In the genomic region with DNA sequence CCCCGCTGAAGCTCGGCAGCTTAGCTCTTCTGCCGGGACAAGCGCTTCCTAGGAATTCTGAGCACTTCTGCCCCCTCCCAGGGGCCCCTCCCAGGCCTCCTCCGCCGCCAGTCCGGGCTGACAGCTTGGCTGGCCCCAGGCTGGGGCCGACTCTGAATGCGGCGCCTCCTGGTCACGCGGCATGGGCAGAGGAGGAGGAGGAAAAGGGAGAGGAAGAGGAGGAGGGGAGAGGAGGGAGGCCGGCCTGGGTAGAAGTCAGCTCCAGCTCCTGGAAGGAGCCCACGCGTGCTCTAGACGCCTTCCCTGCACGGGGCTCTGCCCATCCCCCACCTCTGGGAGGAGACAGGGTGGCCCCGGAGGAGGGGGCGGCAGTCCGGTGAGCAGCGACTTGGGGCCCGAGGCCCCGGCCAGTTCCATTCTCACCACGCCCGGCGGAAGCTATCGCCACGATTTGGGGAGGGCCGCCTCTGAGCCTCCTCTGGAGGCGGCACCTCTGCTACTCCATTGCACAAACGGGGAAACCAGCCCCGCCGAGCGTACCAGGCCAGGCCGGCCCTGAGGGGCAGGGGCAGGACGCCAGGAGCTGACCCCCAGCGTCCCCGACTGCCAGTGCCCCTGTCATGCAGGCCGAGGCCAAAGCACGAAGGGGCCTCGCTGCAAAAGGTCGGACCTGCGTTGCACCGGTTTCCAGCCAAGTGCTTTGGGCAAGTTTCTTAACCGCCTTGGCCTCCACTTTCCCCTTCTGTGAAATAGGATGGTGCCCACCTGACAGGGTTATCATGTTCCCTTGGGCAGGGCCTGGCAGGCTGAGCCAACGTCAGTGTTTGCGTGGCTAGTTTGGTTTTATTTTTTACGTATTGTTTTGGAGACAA, we compare ENCODE assay signal across 8 cellular contexts. TPM values are rescaled to one million over a fixed set of nuclear protein-coding genes. Genes with fewer than 3 reads are reported as not detected.
DNase-seq lines count a peak whose midpoint lies in the region; ATAC-seq and TF ChIP-seq lines count a peak whose summit lies in the region.

No MANE protein-coding gene starts in this region.

- peak overlapping the region in 4 of 5 donors; percentile 2 to 91 (median 88) for H3K27ac ChIP-seq in adrenal gland
- H3K27ac ChIP-seq in iPS-20b (ENCODE audit: low read length): no peak overlapping the region

- H3K9me3 ChIP-seq in adrenal gland (replicated peaks in 1 of 3): no peaks in the 10 kb centered on the region
- no peaks in the 10 kb centered on the region for H3K9me3 ChIP-seq in iPS-20b (ENCODE audit: insufficient read depth, low read depth, low read length)

- intact Hi-C loops in adrenal gland (cut with DNase I): no loop called here

- H3K9me3 Mint-ChIP-seq in activated T-cell treated with anti-CD3 and anti-CD28 coated beads, Interleukin-2, amount 50 U/mL, for 24 hours: no peaks in the 10 kb centered on the region
- no peaks in the 10 kb centered on the region for H3K9me3 Mint-ChIP-seq in stimulated activated naive CD8-positive, alpha-beta T cell treated with anti-CD3 and anti-CD28 coated beads, Interleukin-15, amount 100 ng/mL, for 72 hours

- peak; percentile 43 for DNase-seq in activated T-cell treated with anti-CD3 and anti-CD28 coated beads, Interleukin-2, amount 50 U/mL, for 24 hours
- no peak for DNase-seq in activated T-cell treated with anti-CD3 and anti-CD28 coated beads, Interleukin-2, amount 50 U/mL, for 48 hours
- DNase-seq in adrenal gland: peak; percentile 34 to 63 (median 59)
- DNase-seq in stimulated activated naive CD8-positive, alpha-beta T cell treated with anti-CD3 and anti-CD28 coated beads, Interleukin-15, amount 100 ng/mL, for 72 hours: peak; percentile 19 to 21
- DNase-seq in DMS153 treated with DMSO at 0.1 percent for 48 hours (lab: John Stamatoyannopoulos, UW; ENCODE audit: unreplicated experiment): no peak

- WGBS in adrenal gland, 4 donors: 19 to 59% (median 35%) methylated on average over 11 to 48 of the region's 48 CpGs

- H3K36me3 ChIP-seq in adrenal gland (replicated peaks in 1 of 2) (no peaks in the 10 kb centered on the region), iPS-20b (ENCODE audit: insufficient read depth, low read depth, low read length) (no peaks in the 10 kb centered on the region)

- peaks cover 13 to 25% of the 10 kb centered on the region in 2 donors for H3K4me1 ChIP-seq in adrenal gland (replicated peaks in 1 of 2)
- H3K4me1 ChIP-seq in iPS-20b (ENCODE audit: insufficient read depth, low read length): peaks cover 5% of the 10 kb centered on the region

- H3K27me3 Mint-ChIP-seq in activated T-cell treated with anti-CD3 and anti-CD28 coated beads, Interleukin-2, amount 50 U/mL, for 24 hours: no peaks in the 10 kb centered on the region
- peaks cover 7% of the 10 kb centered on the region for H3K27me3 Mint-ChIP-seq in stimulated activated naive CD8-positive, alpha-beta T cell treated with anti-CD3 and anti-CD28 coated beads, Interleukin-15, amount 100 ng/mL, for 72 hours

- peak overlapping the region; percentile 79 for H3K27ac Mint-ChIP-seq in activated T-cell treated with anti-CD3 and anti-CD28 coated beads, Interleukin-2, amount 50 U/mL, for 24 hours
- no peak overlapping the region for H3K27ac Mint-ChIP-seq in stimulated activated naive CD8-positive, alpha-beta T cell treated with anti-CD3 and anti-CD28 coated beads, Interleukin-15, amount 100 ng/mL, for 72 hours

- peaks cover 23% of the 10 kb centered on the region for H3K4me1 Mint-ChIP-seq in activated T-cell treated with anti-CD3 and anti-CD28 coated beads, Interleukin-2, amount 50 U/mL, for 24 hours (ENCODE audit: low read depth)
- peaks cover 49% of the 10 kb centered on the region for H3K4me1 Mint-ChIP-seq in stimulated activated naive CD8-positive, alpha-beta T cell treated with anti-CD3 and anti-CD28 coated beads, Interleukin-15, amount 100 ng/mL, for 72 hours

- peaks cover 7% of the 10 kb centered on the region for H3K36me3 Mint-ChIP-seq in activated T-cell treated with anti-CD3 and anti-CD28 coated beads, Interleukin-2, amount 50 U/mL, for 24 hours (ENCODE audit: low read depth)

- no peak for TF ChIP-seq CTCF in adrenal gland (IDR thresholded peaks at IDR 0.05)

- ATAC-seq in stimulated activated naive CD8-positive, alpha-beta T cell treated with anti-CD3 and anti-CD28 coated beads, Interleukin-15, amount 100 ng/mL, for 72 hours: no peak
- ATAC-seq in HG02678 (IDR thresholded peaks at IDR 0.05; ENCODE audit: unreplicated experiment) (no peak), GM19023 (IDR thresholded peaks at IDR 0.05; ENCODE audit: unreplicated experiment) (no peak)

- peak overlapping the region in 1 of 4 donors; percentile 29 for H3K4me3 ChIP-seq in adrenal gland
- H3K4me3 ChIP-seq in iPS-20b (ENCODE audit: low read length): peak overlapping the region; percentile 60; the same call in 1 of the 2 replicates

- peak in 1 of 2 donors; percentile 15 for TF ChIP-seq POLR2A in adrenal gland (IDR thresholded peaks at IDR 0.05)

- no peaks in the 10 kb centered on the region for H3K27me3 ChIP-seq in adrenal gland
- H3K27me3 ChIP-seq in iPS-20b (ENCODE audit: insufficient read depth, low read length): peaks cover 25% of the 10 kb centered on the region

- peak overlapping the region; percentile 66 for H3K4me3 Mint-ChIP-seq in activated T-cell treated with anti-CD3 and anti-CD28 coated beads, Interleukin-2, amount 50 U/mL, for 24 hours
- H3K4me3 Mint-ChIP-seq in stimulated activated naive CD8-positive, alpha-beta T cell treated with anti-CD3 and anti-CD28 coated beads, Interleukin-15, amount 100 ng/mL, for 72 hours: peak overlapping the region; percentile 72 to 79

- no peak overlapping the region for H3K9ac ChIP-seq in iPS-20b (ENCODE audit: low read depth, low read length)

RNA-seq across cellular contexts. Expression of a gene that starts 31.6 kb away (rescaled TPM):
- total RNA-seq in adrenal gland: 1 to 10 TPM; 3.0 to 10.0 (median 7.0) TPM
- polyA plus RNA-seq in adrenal gland: 10 to 100 TPM in 1 of 3 donors, 1 to 10 TPM in 2; 8.5 to 10.8 (median 9.5) TPM

Comparison
In these comparisons a context has a peak if more than half of its experiments do, and no peak if none do; other contexts are left out.
1. DNase-seq: peak in activated T-cell treated with anti-CD3 and anti-CD28 coated beads, Interleukin-2, amount 50 U/mL, for 24 hours (single experiment), adrenal gland (7 of 7) and stimulated activated naive CD8-positive, alpha-beta T cell treated with anti-CD3 and anti-CD28 coated beads, Interleukin-15, amount 100 ng/mL, for 72 hours (2 of 2); none in activated T-cell treated with anti-CD3 and anti-CD28 coated beads, Interleukin-2, amount 50 U/mL, for 48 hours (0 of 2) and DMS153 treated with DMSO at 0.1 percent for 48 hours (single experiment).